In the genomic region with DNA sequence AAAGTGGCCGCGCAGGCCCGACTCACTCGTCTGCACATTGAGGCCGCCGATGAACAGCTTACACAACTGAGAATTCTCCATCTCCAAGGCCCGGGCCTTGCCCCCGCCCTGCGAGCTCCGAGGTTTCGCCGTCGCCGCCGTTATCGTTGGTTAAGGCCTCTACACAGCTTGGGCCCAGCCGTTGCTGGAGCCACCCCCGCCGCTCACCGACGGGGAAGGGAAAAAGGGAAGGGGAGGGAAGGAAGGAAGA, we compare ENCODE assay signal across 8 cellular contexts. TPM values are rescaled to one million over a fixed set of nuclear protein-coding genes. Genes with fewer than 3 reads are reported as not detected.
DNase-seq lines count a peak whose midpoint lies in the region; ATAC-seq and TF ChIP-seq lines count a peak whose summit lies in the region.

No MANE protein-coding gene starts in this region.

- no peak overlapping the region for H2BK12ac ChIP-seq in trophoblast cell (ENCODE audit: low read length)

- intact Hi-C loops in esophagus squamous epithelium (cut with DNase I) = no loop called here

- 0% methylated on average over 5 of the region's 21 CpGs; no CpG with 5 or more reads in 1 of the 2 donors for WGBS in esophagus squamous epithelium, 2 donors
- no CpG with 5 or more reads among the region's 21 CpGs for WGBS in trophoblast cell (ENCODE audit: extremely low coverage, insufficient coverage, insufficient read length)

- peak overlapping the region; percentile 92 for H3K4me2 ChIP-seq in trophoblast cell (ENCODE audit: low read length)

- H3K4me3 ChIP-seq in HFF-Myc (replicated peaks; ENCODE audit: low read depth, low read length) = peak overlapping the region; percentile 97
- peak overlapping the region; percentile 62 to 93 (median 74) for H3K4me3 ChIP-seq in esophagus squamous epithelium
- peak overlapping the region; percentile 98 for H3K4me3 ChIP-seq in trophoblast cell (ENCODE audit: low read depth, low read length)

- ATAC-seq in GM18508 (IDR thresholded peaks at IDR 0.05; ENCODE audit: insufficient read depth, unreplicated experiment) = peak; percentile 5

- H4K91ac ChIP-seq in trophoblast cell (ENCODE audit: low read depth, low read length) = peak overlapping the region; percentile 95

- peak overlapping the region; percentile 77 for H2BK5ac ChIP-seq in trophoblast cell (ENCODE audit: low read depth, low read length, poor library complexity)

- peak overlapping the region; percentile 97 for H3K14ac ChIP-seq in trophoblast cell (ENCODE audit: low read length)

- peak overlapping the region; percentile 67 for H2BK120ac ChIP-seq in trophoblast cell (ENCODE audit: insufficient read depth, low read length, poor library complexity)

- H2AFZ ChIP-seq in trophoblast cell (ENCODE audit: insufficient read depth, low read length, poor library complexity) = peak overlapping the region; percentile 38

- H3K79me1 ChIP-seq in trophoblast cell (ENCODE audit: low read length) = peaks cover 20% of the 10 kb centered on the region

- H3K27me3 ChIP-seq in esophagus squamous epithelium = no peaks in the 10 kb centered on the region
- H3K27me3 ChIP-seq in trophoblast cell (ENCODE audit: insufficient read depth, low read length) = no peaks in the 10 kb centered on the region

- H4K12ac ChIP-seq in trophoblast cell (ENCODE audit: low read depth, low read length) = peak overlapping the region; percentile 93

- peak overlapping the region; percentile 99 for H3K4ac ChIP-seq in trophoblast cell (ENCODE audit: low read depth, low read length)

- H2AK5ac ChIP-seq in trophoblast cell (ENCODE audit: low read length) = peak overlapping the region; percentile 91

- no peaks in the 10 kb centered on the region for H3K36me3 ChIP-seq in esophagus squamous epithelium
- H3K36me3 ChIP-seq in trophoblast cell (ENCODE audit: control insufficient read depth in 1 of 2, insufficient read depth in 2 of 2, low read length in 2 of 2) = no peaks in the 10 kb centered on the region

- peaks cover 18% of the 10 kb centered on the region for H3K79me2 ChIP-seq in trophoblast cell (ENCODE audit: control insufficient read depth, insufficient read depth, low read length, poor library complexity)

- peaks cover 0 to 53% (median 14%) of the 10 kb centered on the region in 3 donors for H3K4me1 ChIP-seq in esophagus squamous epithelium
- H3K4me1 ChIP-seq in trophoblast cell (ENCODE audit: control insufficient read depth in 1 of 2, insufficient read depth in 2 of 2, low read length in 2 of 2) = peaks cover 0 to 4% of the 10 kb centered on the region in 2 experiments

- H3K18ac ChIP-seq in trophoblast cell (ENCODE audit: low read length) = peak overlapping the region; percentile 94

- no peak for TF ChIP-seq POLR2A in esophagus squamous epithelium (IDR thresholded peaks at IDR 0.05)

- no peak for TF ChIP-seq CTCF in HFF-Myc (IDR thresholded peaks at IDR 0.05; ENCODE audit: low read depth, low read length, missing control alignments)
- no peak for TF ChIP-seq CTCF in esophagus squamous epithelium (IDR thresholded peaks at IDR 0.05)

- peak overlapping the region; percentile 91 for H4K8ac ChIP-seq in trophoblast cell (ENCODE audit: low read depth, low read length)

- H3K27ac ChIP-seq in esophagus squamous epithelium (peak overlapping the region; percentile 97 to 100 (median 99)), trophoblast cell (ENCODE audit: low read depth, low read length) (peak overlapping the region; percentile 75)

- peak overlapping the region; percentile 100 for H3K9ac ChIP-seq in trophoblast cell (ENCODE audit: low read length)

- no peak overlapping the region for H3K23ac ChIP-seq in trophoblast cell (ENCODE audit: low read length)

- DNase-seq in HFF-Myc (ENCODE audit: extremely low read depth, low read depth) (no peak), RKO (ENCODE audit: low spot score) (peak; percentile 34), esophagus squamous epithelium (lab: John Stamatoyannopoulos, UW) (no peak), trophoblast cell (no peak), NCI-H524 treated with DMSO at 0.1 percent for 48 hours (lab: John Stamatoyannopoulos, UW) (no peak), SW480 (ENCODE audit: low spot score) (no peak)
- DNase-seq in activated CD4-positive, alpha-beta T cell treated with anti-CD3 and anti-CD28 coated beads for 1 hour = no peak

- H3K9me3 ChIP-seq in esophagus squamous epithelium = no peaks in the 10 kb centered on the region
- H3K9me3 ChIP-seq in trophoblast cell (ENCODE audit: insufficient read depth, low read depth, low read length) = no peaks in the 10 kb centered on the region

RNA-seq across cellular contexts. Expression of gene HNRNPA0, which starts 0.3 kb away (rescaled TPM):
- 10 to 100 TPM in 2 of 4 donors, 1 to 10 TPM in 2; 8.4 to 13.7 (median 9.4) TPM for total RNA-seq in esophagus squamous epithelium
- 38.9 and 40.9 TPM in 2 replicates for polyA plus RNA-seq in trophoblast cell (2013)

RNA-seq across cellular contexts. Expression of gene KLHL3, which starts 18.0 kb away (rescaled TPM):
- 1 to 10 TPM; 1.7 to 3.8 (median 3.1) TPM for total RNA-seq in esophagus squamous epithelium
- polyA plus RNA-seq in trophoblast cell (2013) = 0.25 and 0.27 TPM in 2 replicates
